Comparison of ENCODE assay signal across 25 cellular contexts in the genomic region with DNA sequence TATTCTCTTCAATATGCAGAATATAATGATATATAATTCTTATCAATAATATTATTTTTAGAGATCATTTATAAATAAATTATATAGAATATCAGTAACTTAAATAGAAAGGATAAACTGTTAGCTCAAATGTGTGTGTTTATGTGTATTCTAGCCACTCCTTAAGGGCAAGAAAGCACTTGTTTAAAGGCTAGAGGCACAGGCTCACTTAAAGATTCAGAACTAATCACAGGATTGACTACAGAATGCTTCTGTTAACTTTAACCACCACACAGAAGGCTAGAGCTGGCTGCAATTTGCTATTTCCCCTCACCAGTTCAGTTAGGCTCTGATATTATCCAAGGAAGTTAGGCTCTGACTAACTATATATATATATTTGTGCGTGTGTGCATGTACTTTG.
"Had no signal": no experiment of that assay in that cellular context is flagged by ENCODE, and none has a peak within 500 bp of the region (broad histone marks: within the 10 kb centered on the region; RNA-seq: fewer than 3 reads in every experiment).

No MANE protein-coding gene starts in this region.

- H3K27me3 ChIP-seq: adrenal gland, body of pancreas, breast epithelium, SJCRH30 had no signal

- ATAC-seq: activated CD8-positive, alpha-beta T cell treated with anti-CD3 and anti-CD28 coated beads for 36 hours; activated naive CD4-positive, alpha-beta T cell treated with anti-CD3 and anti-CD28 coated beads, Interleukin-2, amount 50 U/mL, for 72 hours; activated T-cell treated with anti-CD3 and anti-CD28 coated beads, Interleukin-2, amount 50 U/mL, for 4 hours; body of pancreas; Panc1 had no signal

- FAIRE-seq: astrocyte, K562 had no signal

- H3K4me1 ChIP-seq: adrenal gland, body of pancreas, breast epithelium, SJCRH30 had no signal

- H3K27ac ChIP-seq: adrenal gland, body of pancreas, SJCRH30, SK-N-MC had no signal

- H3K4me3 ChIP-seq: adrenal gland, body of pancreas, breast epithelium, K562, SJCRH30, SK-N-MC had no signal

- H3K9me3 ChIP-seq: adrenal gland, body of pancreas, breast epithelium, SJCRH30 had no signal

- DNase-seq: activated CD4-positive, alpha-beta T cell treated with anti-CD3 and anti-CD28 coated beads, Interleukin-2, amount 10 ng/mL, durations not matched to agents 24 days and 14 days; activated CD4-positive, alpha-beta T cell treated with anti-CD3 and anti-CD28 coated beads, Interleukin-2, amount 50 U/mL, for 4 hours; activated CD8-positive, alpha-beta T cell treated with anti-CD3 and anti-CD28 coated beads for 36 hours; activated gamma-delta T cell treated with Interleukin-2 at 50 U/mL for 16 hours; activated naive CD4-positive, alpha-beta T cell treated with anti-CD3 and anti-CD28 coated beads for 36 hours; activated T-cell treated with anti-CD3 and anti-CD28 coated beads, Interleukin-2, amount 50 U/mL, for 4 hours; adrenal gland; body of pancreas; NCI-H1048; NCI-H1105 treated with DMSO at 0.1 percent for 48 hours; NCI-H1436; NCI-H1694; NCI-H1930; NCI-H2081 treated with DMSO at 0.1 percent for 48 hours; NCI-H226; NCI-H524 treated with DMSO at 0.1 percent for 48 hours; SHP77; SJCRH30; T1000 had no signal
